ENCODE assay signal across 25 cellular contexts in the genomic region with DNA sequence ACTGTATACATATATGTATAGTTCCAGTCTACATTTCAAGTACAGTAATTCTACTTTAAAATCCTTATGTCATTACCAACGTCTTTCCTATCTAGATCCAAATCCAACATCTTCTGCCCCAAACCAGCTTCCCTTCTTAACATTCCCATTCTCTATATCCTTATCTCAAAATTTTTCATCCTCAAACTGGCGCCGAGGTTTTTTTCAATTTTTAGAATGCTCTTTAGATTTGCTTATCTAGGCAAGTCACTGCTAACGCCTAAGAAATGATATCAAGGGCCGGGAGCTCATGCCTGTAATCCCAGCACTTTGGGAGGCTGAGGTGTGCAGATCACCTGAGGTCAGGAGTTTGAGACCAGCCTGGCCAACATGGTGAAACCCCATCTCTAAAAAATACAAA. TPM values are rescaled to one million over a fixed set of nuclear protein-coding genes. Genes with fewer than 3 reads are reported as not detected.
DNase-seq lines count a peak whose midpoint lies in the region; ATAC-seq and TF ChIP-seq lines count a peak whose summit lies in the region.
"Had no signal": no experiment of that assay in that cellular context is flagged by ENCODE, and none has a peak within 500 bp of the region (broad histone marks: within the 10 kb centered on the region; RNA-seq: fewer than 3 reads in every experiment).

No MANE protein-coding gene starts in this region.

- H3K27ac Mint-ChIP-seq in GM23338 (peak overlapping the region; percentile 15; the same call in 1 of the 2 replicates), WTC11 (peak overlapping the region; percentile 36; the same call in 1 of the 2 replicates), memory B cell (peak overlapping the region; percentile 60)
- H3K27ac Mint-ChIP-seq: CD14-positive monocyte; CD4-positive, alpha-beta T cell; CD8-positive, alpha-beta T cell had no signal

- H3K27me3 ChIP-seq in GM23338 (ENCODE audit: insufficient read depth) (no peaks in the 10 kb centered on the region), trophoblast cell (ENCODE audit: insufficient read depth, low read length) (no peaks in the 10 kb centered on the region)
- H3K27me3 ChIP-seq: BE2C, BLaER1 had no signal

- H3K18ac ChIP-seq in trophoblast cell (ENCODE audit: low read length), result no peak overlapping the region

- no peak overlapping the region for H4K91ac ChIP-seq in trophoblast cell (ENCODE audit: low read depth, low read length)

- no peak overlapping the region for H2BK120ac ChIP-seq in trophoblast cell (ENCODE audit: insufficient read depth, low read length, poor library complexity)

- peaks cover 80% of the 10 kb centered on the region for H3K79me2 ChIP-seq in GM23338 (replicated peaks; ENCODE audit: insufficient read depth)
- H3K79me2 ChIP-seq in trophoblast cell (ENCODE audit: control insufficient read depth, insufficient read depth, low read length, poor library complexity), result no peaks in the 10 kb centered on the region

- no peak overlapping the region for H2AK5ac ChIP-seq in trophoblast cell (ENCODE audit: low read length)

- no peak for ATAC-seq in GM23338
- no peak for ATAC-seq in WTC11
- no peak for ATAC-seq in memory B cell (ENCODE audit: low read depth)
- no peak for ATAC-seq in SK-N-SH treated with all-trans-retinoic acid at 6 μM for 48 hours
- ATAC-seq: CD8-positive, alpha-beta T cell; GM12878 had no signal

- H2BK12ac ChIP-seq in trophoblast cell (ENCODE audit: low read length), result no peak overlapping the region

- TF ChIP-seq CTCF in GM23338 (conservative IDR thresholded peaks at IDR 0.05; ENCODE audit: low read depth in 2 of 2), result no peak
- no peak for TF ChIP-seq CTCF in WTC11 (IDR thresholded peaks at IDR 0.05)

- H3K4me1 ChIP-seq in GM23338 (ENCODE audit: insufficient read depth) (no peaks in the 10 kb centered on the region), trophoblast cell (ENCODE audit: control insufficient read depth in 1 of 2, insufficient read depth in 2 of 2, low read length in 2 of 2) (peaks cover 2 to 7% of the 10 kb centered on the region in 2 experiments)
- H3K4me1 ChIP-seq: BE2C, BLaER1 had no signal

- H3K27ac ChIP-seq in GM23338 (ENCODE audit: low read depth) (no peak overlapping the region), trophoblast cell (ENCODE audit: low read depth, low read length) (no peak overlapping the region)
- H3K27ac ChIP-seq: BLaER1 had no signal

- no peaks in the 10 kb centered on the region for H3K9me3 ChIP-seq in trophoblast cell (ENCODE audit: insufficient read depth, low read depth, low read length)
- H3K9me3 ChIP-seq: BE2C, BLaER1 had no signal

- H2AFZ ChIP-seq in GM23338 (no peak overlapping the region), trophoblast cell (ENCODE audit: insufficient read depth, low read length, poor library complexity) (no peak overlapping the region)

- peaks cover 3% of the 10 kb centered on the region; the same call in 1 of the 2 replicates for H3F3A ChIP-seq in GM23338 (replicated peaks; ENCODE audit: low read depth)

- no peak overlapping the region for H3K14ac ChIP-seq in trophoblast cell (ENCODE audit: low read length)

- no peak overlapping the region for H3K4ac ChIP-seq in trophoblast cell (ENCODE audit: low read depth, low read length)

- H3K4me3 ChIP-seq in GM23338, result no peak overlapping the region
- no peak overlapping the region for H3K4me3 ChIP-seq in trophoblast cell (ENCODE audit: low read depth, low read length)
- H3K4me3 ChIP-seq: BLaER1, GM12878 had no signal

- H4K20me1 ChIP-seq in GM23338 (replicated peaks; ENCODE audit: insufficient read depth), result peaks cover 19% of the 10 kb centered on the region

- no peak overlapping the region for H4K8ac ChIP-seq in trophoblast cell (ENCODE audit: low read depth, low read length)

- no peak for DNase-seq in GM23338 (ENCODE audit: low spot score)
- no peak for DNase-seq in WTC11 (ENCODE audit: low spot score)
- no peak for DNase-seq in memory B cell (ENCODE audit: low spot score in 2 of 2)
- peak; percentile 58 to 86 for DNase-seq in trophoblast cell
- no peak for DNase-seq in COLO829 (ENCODE audit: low spot score)
- DNase-seq in stimulated activated CD4-positive, alpha-beta T cell treated with anti-CD3 and anti-CD28 coated beads, Interleukin-4, amount 100 ng/mL, for 1 hour, result no peak
- DNase-seq in pons (ENCODE audit: low spot score), result no peak
- DNase-seq: 8988T; ACHN; BE2C; C1 segment of cervical spinal cord; CD4-positive, alpha-beta T cell; CD8-positive, alpha-beta T cell; COR-L47; DMS 273 treated with DMSO at 0.1 percent for 48 hours; DMS153; DMS53; DMS79; DND-41; EL; GDM1 had no signal

- POLR2A ChIA-PET in WTC11 (lab: Charles Lee), result interaction anchor here (0.7 kb wide), 1 partner anchor 34 kb away, joined by 4 read pairs; no protein-coding TSS in a partner anchor

- H3K79me1 ChIP-seq in trophoblast cell (ENCODE audit: low read length), result no peaks in the 10 kb centered on the region

- H2BK5ac ChIP-seq in trophoblast cell (ENCODE audit: low read depth, low read length, poor library complexity), result no peak overlapping the region

- H3K4me3 Mint-ChIP-seq in GM23338 (no peak overlapping the region), WTC11 (no peak overlapping the region), memory B cell (no peak overlapping the region)
- H3K4me3 Mint-ChIP-seq: CD14-positive monocyte; CD4-positive, alpha-beta T cell; CD8-positive, alpha-beta T cell had no signal

- H4K12ac ChIP-seq in trophoblast cell (ENCODE audit: low read depth, low read length), result no peak overlapping the region

- H3K4me1 Mint-ChIP-seq in GM23338 (peaks cover 8% of the 10 kb centered on the region), WTC11 (peaks cover 6% of the 10 kb centered on the region), memory B cell (no peaks in the 10 kb centered on the region)

- no peak overlapping the region for H3K23ac ChIP-seq in trophoblast cell (ENCODE audit: low read length)

- H3K9ac ChIP-seq in trophoblast cell (ENCODE audit: low read length), result no peak overlapping the region
- H3K9ac ChIP-seq: BLaER1 had no signal

- CTCF ChIA-PET in WTC11 (lab: Charles Lee), result no interaction called here

- H3K9me3 Mint-ChIP-seq in GM23338, result no peaks in the 10 kb centered on the region
- H3K9me3 Mint-ChIP-seq in WTC11, result no peaks in the 10 kb centered on the region
- no peaks in the 10 kb centered on the region for H3K9me3 Mint-ChIP-seq in memory B cell
- H3K9me3 Mint-ChIP-seq: CD14-positive monocyte; CD4-positive, alpha-beta T cell; CD8-positive, alpha-beta T cell had no signal

- H3K36me3 Mint-ChIP-seq in GM23338 (ENCODE audit: low read depth) (peaks cover 29% of the 10 kb centered on the region), WTC11 (peaks cover 25% of the 10 kb centered on the region), memory B cell (peaks cover 10% of the 10 kb centered on the region)

- 100% methylated on average over 2 of the region's 5 CpGs for WGBS in trophoblast cell (ENCODE audit: extremely low coverage, insufficient coverage, insufficient read length)

- H3K27me3 Mint-ChIP-seq in GM23338 (ENCODE audit: insufficient read depth, low read depth, poor library complexity) (peaks cover 1% of the 10 kb centered on the region), WTC11 (ENCODE audit: low read depth) (no peaks in the 10 kb centered on the region), memory B cell (no peaks in the 10 kb centered on the region)
- H3K27me3 Mint-ChIP-seq: CD4-positive, alpha-beta T cell had no signal

- H3K4me2 ChIP-seq in GM23338 (no peak overlapping the region), trophoblast cell (ENCODE audit: low read length) (no peak overlapping the region)
- H3K4me2 ChIP-seq: BLaER1 had no signal

- H3K36me3 ChIP-seq in GM23338 (ENCODE audit: insufficient read depth) (peaks cover 22% of the 10 kb centered on the region; the same call in 1 of the 2 replicates), trophoblast cell (ENCODE audit: control insufficient read depth in 1 of 2, insufficient read depth in 2 of 2, low read length in 2 of 2) (peaks cover 5 to 7% of the 10 kb centered on the region in 2 experiments)
- H3K36me3 ChIP-seq: BE2C had no signal

- no peaks in the 10 kb centered on the region for H3K9me2 ChIP-seq in GM23338 (ENCODE audit: insufficient read depth)

TF ChIP-seq in GM23338, 12 proteins besides CTCF, POLR2A, EP300 and RAD21 (continues in another document):
- no peak for TF ChIP-seq POLR2AphosphoS5 (IDR thresholded peaks at IDR 0.05; ENCODE audit: low read depth)
- TF ChIP-seq, protein P1, sequence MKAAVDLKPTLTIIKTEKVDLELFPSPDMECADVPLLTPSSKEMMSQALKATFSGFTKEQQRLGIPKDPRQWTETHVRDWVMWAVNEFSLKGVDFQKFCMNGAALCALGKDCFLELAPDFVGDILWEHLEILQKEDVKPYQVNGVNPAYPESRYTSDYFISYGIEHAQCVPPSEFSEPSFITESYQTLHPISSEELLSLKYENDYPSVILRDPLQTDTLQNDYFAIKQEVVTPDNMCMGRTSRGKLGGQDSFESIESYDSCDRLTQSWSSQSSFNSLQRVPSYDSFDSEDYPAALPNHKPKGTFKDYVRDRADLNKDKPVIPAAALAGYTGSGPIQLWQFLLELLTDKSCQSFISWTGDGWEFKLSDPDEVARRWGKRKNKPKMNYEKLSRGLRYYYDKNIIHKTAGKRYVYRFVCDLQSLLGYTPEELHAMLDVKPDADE (IDR thresholded peaks at IDR 0.05), result no peak

TF ChIP-seq in WTC11, 78 proteins besides CTCF, POLR2A, EP300 and RAD21 (continues in another document):
- TF ChIP-seq ATF3 (CRISPR knock-in tag; conservative IDR thresholded peaks at IDR 0.05), result no peak
- TF ChIP-seq FOXK1 (CRISPR knock-in tag; IDR thresholded peaks at IDR 0.05), result no peak

TF ChIP-seq in SK-N-SH treated with all-trans-retinoic acid at 6 μM for 48 hours, 23 proteins besides CTCF, POLR2A, EP300 and RAD21 (continues in another document):
- TF ChIP-seq ZNF565 (CRISPR knock-in tag; conservative IDR thresholded peaks at IDR 0.05; ENCODE audit: low read depth) (no peak), BACH2 (CRISPR knock-in tag; IDR thresholded peaks at IDR 0.05; ENCODE audit: borderline replicate concordance) (no peak), ESRRG (CRISPR knock-in tag; IDR thresholded peaks at IDR 0.05) (no peak), PPARA (CRISPR knock-in tag; IDR thresholded peaks at IDR 0.05; ENCODE audit: borderline replicate concordance) (no peak)
- TF ChIP-seq, protein P2, sequence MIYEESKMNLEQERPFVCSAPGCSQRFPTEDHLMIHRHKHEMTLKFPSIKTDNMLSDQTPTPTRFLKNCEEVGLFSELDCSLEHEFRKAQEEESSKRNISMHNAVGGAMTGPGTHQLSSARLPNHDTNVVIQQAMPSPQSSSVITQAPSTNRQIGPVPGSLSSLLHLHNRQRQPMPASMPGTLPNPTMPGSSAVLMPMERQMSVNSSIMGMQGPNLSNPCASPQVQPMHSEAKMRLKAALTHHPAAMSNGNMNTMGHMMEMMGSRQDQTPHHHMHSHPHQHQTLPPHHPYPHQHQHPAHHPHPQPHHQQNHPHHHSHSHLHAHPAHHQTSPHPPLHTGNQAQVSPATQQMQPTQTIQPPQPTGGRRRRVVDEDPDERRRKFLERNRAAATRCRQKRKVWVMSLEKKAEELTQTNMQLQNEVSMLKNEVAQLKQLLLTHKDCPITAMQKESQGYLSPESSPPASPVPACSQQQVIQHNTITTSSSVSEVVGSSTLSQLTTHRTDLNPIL (CRISPR knock-in tag; IDR thresholded peaks at IDR 0.05; ENCODE audit: low read depth), result no peak

RNA-seq across cellular contexts. Expression of gene RIMKLB, which starts 48.3 kb away (rescaled TPM):
- total RNA-seq in GM23338 (2014; rRNA removed; shearing (Covaris generic)), result 94.8 and 104 TPM in 2 replicates
- polyA plus RNA-seq in GM23338 (2016; fragmentation: Nextera tagmentation; extraction: Ambion mirVana), result 62.7 and 87.0 TPM in 2 replicates
- 106 to 109 TPM (median 107 TPM) in 3 replicates for total RNA-seq in WTC11 (2021)
- polyA plus RNA-seq in trophoblast cell (2013), result 62.1 and 62.8 TPM in 2 replicates

Comparison
In these comparisons a context has a peak if more than half of its experiments do, and no peak if none do; other contexts are left out.
1. DNase-seq: peak in trophoblast cell (2 of 2); none in GM23338 (single experiment), WTC11 (single experiment), memory B cell (0 of 2), COLO829 (single experiment), stimulated activated CD4-positive, alpha-beta T cell treated with anti-CD3 and anti-CD28 coated beads, Interleukin-4, amount 100 ng/mL, for 1 hour (single experiment) and pons (single experiment).
2. Peak in every context shown above with its lines, with median percentiles within 50 percentile points of each other: H3K27ac Mint-ChIP-seq.